ENCODE assay signal across 28 cellular contexts in genomic region chr21:19523066-19523465, GRCh38.
"Had no signal": no experiment of that assay in that cellular context is flagged by ENCODE, and none has a peak within 500 bp of the region (broad histone marks: within the 10 kb centered on the region; RNA-seq: fewer than 3 reads in every experiment).

No MANE protein-coding gene starts in this region.

- ATAC-seq: heart left ventricle; left colon; left lung; lower lobe of right lung; naive thymus-derived CD4-positive, alpha-beta T cell; natural killer cell treated with Interleukin-12 subunit alpha and Interleukin-12 subunit beta and Interleukin-15 and Interleukin-18, amount 100 ng/mL, for 72 hours; right lobe of liver; stimulated activated naive B cell treated with anti-CD40 and anti-IgM and Interleukin-4, amounts not matched to agents 10 μg/mL and 1 μg/mL and 100 μg/mL, for 72 hours; stimulated activated naive CD8-positive, alpha-beta T cell treated with anti-CD3 and anti-CD28 coated beads, Interleukin-15, Interleukin-2, amounts not matched to agents 100 U/mL and 50 U/mL, for 24 hours had no signal

- H3K4me1 Mint-ChIP-seq: immature natural killer cell; naive thymus-derived CD4-positive, alpha-beta T cell; stimulated activated naive B cell treated with anti-CD40 and anti-IgM and Interleukin-4, amounts not matched to agents 10 μg/mL and 1 μg/mL and 100 μg/mL, for 72 hours had no signal

- H3K9me3 ChIP-seq: lower lobe of right lung, ovary, prostate gland, right lobe of liver, stomach, testis, thyroid gland, transverse colon, upper lobe of left lung, vagina had no signal

- H3K27ac Mint-ChIP-seq: immature natural killer cell; mesothelial cell of epicardium; naive thymus-derived CD4-positive, alpha-beta T cell; natural killer cell treated with Interleukin-12 subunit alpha and Interleukin-12 subunit beta and Interleukin-15 and Interleukin-18, amount 100 ng/mL, for 72 hours; stimulated activated naive B cell treated with anti-CD40 and anti-IgM and Interleukin-4, amounts not matched to agents 10 μg/mL and 1 μg/mL and 100 μg/mL, for 72 hours had no signal

- H3K4me2 ChIP-seq: smooth muscle cell had no signal

- H3K4me3 Mint-ChIP-seq: immature natural killer cell; mesothelial cell of epicardium; naive thymus-derived CD4-positive, alpha-beta T cell; natural killer cell treated with Interleukin-12 subunit alpha and Interleukin-12 subunit beta and Interleukin-15 and Interleukin-18, amount 100 ng/mL, for 72 hours; neural crest cell; stimulated activated naive B cell treated with anti-CD40 and anti-IgM and Interleukin-4, amounts not matched to agents 10 μg/mL and 1 μg/mL and 100 μg/mL, for 72 hours had no signal

- H3K27ac ChIP-seq: heart left ventricle, left lung, lower lobe of right lung, ovary, prostate gland, right lobe of liver, stomach, testis, thyroid gland, transverse colon, upper lobe of left lung, vagina had no signal

- DNase-seq: heart left ventricle; hypothalamus; immature natural killer cell; kidney; left colon; left lung; lower lobe of right lung; mesendoderm; naive thymus-derived CD4-positive, alpha-beta T cell; ovary; right lobe of liver; stimulated activated CD4-positive, alpha-beta T cell treated with anti-CD3 and anti-CD28 coated beads, Interleukin-12 subunit alpha, Interleukin-12 subunit beta, amount 100 ng/mL, for 4 hours; stimulated activated CD4-positive, alpha-beta T cell treated with anti-CD3 and anti-CD28 coated beads, Interleukin-15, amount 100 ng/mL, for 24 hours; stimulated activated CD4-positive, alpha-beta T cell treated with anti-CD3 and anti-CD28 coated beads, Interleukin-2, amount 100 ng/mL, for 24 hours; stimulated activated CD4-positive, alpha-beta T cell treated with anti-CD3 and anti-CD28 coated beads, Interleukin-4, amount 100 ng/mL, for 1 hour; stimulated activated naive B cell treated with anti-CD40 and anti-IgM and Interleukin-4, amounts not matched to agents 10 μg/mL and 1 μg/mL and 100 μg/mL, for 72 hours; stimulated activated naive CD8-positive, alpha-beta T cell treated with anti-CD3 and anti-CD28 coated beads, Interleukin-15, Interleukin-2, amounts not matched to agents 100 U/mL and 50 U/mL, for 24 hours; stomach; testis; thyroid gland; transverse colon; upper lobe of left lung had no signal

- H3K4me3 ChIP-seq: heart left ventricle, left lung, lower lobe of right lung, ovary, prostate gland, right lobe of liver, smooth muscle cell, stomach, testis, thyroid gland, transverse colon, upper lobe of left lung, vagina had no signal

- H3K4me1 ChIP-seq: heart left ventricle, left lung, lower lobe of right lung, prostate gland, right lobe of liver, stomach, testis, thyroid gland, transverse colon, upper lobe of left lung, vagina had no signal

- H3K36me3 Mint-ChIP-seq: mesothelial cell of epicardium; naive thymus-derived CD4-positive, alpha-beta T cell; natural killer cell treated with Interleukin-12 subunit alpha and Interleukin-12 subunit beta and Interleukin-15 and Interleukin-18, amount 100 ng/mL, for 72 hours; stimulated activated naive B cell treated with anti-CD40 and anti-IgM and Interleukin-4, amounts not matched to agents 10 μg/mL and 1 μg/mL and 100 μg/mL, for 72 hours had no signal

- H3K36me3 ChIP-seq: heart left ventricle, left lung, lower lobe of right lung, ovary, prostate gland, right lobe of liver, stomach, thyroid gland, transverse colon, upper lobe of left lung, vagina had no signal

- H3K27me3 Mint-ChIP-seq: naive thymus-derived CD4-positive, alpha-beta T cell; natural killer cell treated with Interleukin-12 subunit alpha and Interleukin-12 subunit beta and Interleukin-15 and Interleukin-18, amount 100 ng/mL, for 72 hours; stimulated activated naive B cell treated with anti-CD40 and anti-IgM and Interleukin-4, amounts not matched to agents 10 μg/mL and 1 μg/mL and 100 μg/mL, for 72 hours had no signal

- H3K27me3 ChIP-seq: heart left ventricle, left lung, ovary, right lobe of liver, stomach, testis, thyroid gland, transverse colon, upper lobe of left lung, vagina had no signal
